1 cellular context compared by ENCODE assay signal in the genomic region with DNA sequence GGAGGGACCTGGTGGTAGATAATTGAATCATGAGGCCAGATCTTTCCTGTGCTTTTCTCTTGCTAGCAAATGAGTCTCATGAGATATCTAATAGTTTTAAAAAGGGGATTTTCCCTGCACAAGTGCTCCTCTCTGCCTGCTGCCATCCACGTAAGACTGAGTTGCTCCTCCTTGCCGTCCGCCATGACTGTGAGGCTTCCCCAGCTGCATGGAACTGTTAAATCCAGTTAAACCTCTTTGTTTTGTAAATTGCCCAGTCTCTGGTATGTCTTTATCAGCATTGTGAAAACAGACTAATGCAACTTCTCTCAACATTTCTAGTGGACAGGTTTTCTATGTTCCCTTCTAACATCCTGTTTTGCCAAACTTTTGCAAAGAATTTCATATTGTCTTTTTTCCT.
TF ChIP-seq lines count a peak whose summit lies in the region.

No MANE protein-coding gene starts in this region.

TF ChIP-seq in K562, 482 proteins besides CTCF, POLR2A, EP300 and RAD21 (continued from another document):
- TF ChIP-seq, protein P1, sequence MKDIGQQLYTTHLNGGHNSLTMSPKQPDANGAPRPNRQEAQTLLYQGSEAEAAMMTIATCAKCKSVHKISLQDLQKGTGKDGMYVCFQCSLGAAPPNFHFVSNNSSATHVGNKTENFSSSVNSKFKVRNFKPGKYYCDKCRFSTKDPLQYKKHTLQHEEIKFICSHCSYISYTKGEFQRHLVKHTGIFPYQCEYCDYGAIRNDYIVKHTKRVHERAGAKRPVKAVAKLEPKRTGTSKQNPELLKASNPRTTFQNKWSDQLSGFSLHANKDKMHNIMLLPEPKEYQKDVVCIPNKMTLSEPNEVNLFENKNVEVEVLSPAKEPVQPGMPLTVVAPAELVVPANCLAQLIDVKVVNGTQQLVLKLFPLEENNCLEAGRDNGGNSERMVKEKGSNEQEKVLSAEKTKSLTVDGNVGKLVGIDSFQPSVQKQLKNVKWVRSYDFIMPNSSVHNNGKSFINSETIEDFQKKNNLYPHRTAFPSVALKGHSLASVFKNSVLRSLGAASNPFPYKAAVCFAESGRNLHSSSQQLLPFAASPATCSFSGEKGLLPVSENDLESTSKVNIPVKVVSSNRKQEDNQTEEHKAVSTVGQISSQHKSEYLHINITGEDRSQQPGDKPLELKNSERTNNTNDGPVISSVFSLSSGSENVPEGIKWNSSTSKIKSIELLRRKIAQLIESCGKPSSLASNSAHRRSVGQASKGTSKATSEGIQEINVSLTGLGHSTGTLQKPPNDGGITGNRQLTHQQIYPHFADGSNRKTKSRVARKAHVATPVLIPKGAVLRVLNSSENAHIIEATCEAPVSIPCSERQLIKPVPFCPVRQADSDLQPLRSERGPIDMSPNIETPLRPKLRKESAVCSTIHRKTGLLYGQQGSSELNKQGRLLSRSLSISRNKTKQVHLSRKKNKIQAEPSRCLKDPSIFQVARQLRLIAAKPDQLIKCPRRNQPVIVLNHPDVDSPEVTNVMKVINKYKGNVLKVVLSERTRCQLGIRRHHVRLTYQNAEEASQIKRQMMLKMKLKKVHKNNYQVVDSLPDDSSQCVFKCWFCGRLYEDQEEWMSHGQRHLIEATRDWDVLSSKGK (CRISPR knock-in tag; IDR thresholded peaks at IDR 0.05) = no peak
- TF ChIP-seq SNIP1 (IDR thresholded peaks at IDR 0.05; ENCODE audit: low read depth) = no peak
- TF ChIP-seq ELK3 (CRISPR knock-in tag; IDR thresholded peaks at IDR 0.05) = no peak
- TF ChIP-seq SMAD3 (CRISPR knock-in tag; conservative IDR thresholded peaks at IDR 0.05) = no peak
- no peak for TF ChIP-seq KDM4B (IDR thresholded peaks at IDR 0.05; ENCODE audit: borderline replicate concordance in 2 of 2, low read depth in 1 of 2)
- TF ChIP-seq POLR2AphosphoS5 (IDR thresholded peaks at IDR 0.05; ENCODE audit: control insufficient read depth, insufficient read depth, low read depth, low read length) = no peak
- no peak for TF ChIP-seq FOS (IDR thresholded peaks at IDR 0.05; ENCODE audit: extremely low read depth, insufficient read length)
- no peak for TF ChIP-seq ZBTB7A (IDR thresholded peaks at IDR 0.05; ENCODE audit: borderline replicate concordance, control insufficient read depth, low read depth, low read length)
- TF ChIP-seq, protein P2, sequence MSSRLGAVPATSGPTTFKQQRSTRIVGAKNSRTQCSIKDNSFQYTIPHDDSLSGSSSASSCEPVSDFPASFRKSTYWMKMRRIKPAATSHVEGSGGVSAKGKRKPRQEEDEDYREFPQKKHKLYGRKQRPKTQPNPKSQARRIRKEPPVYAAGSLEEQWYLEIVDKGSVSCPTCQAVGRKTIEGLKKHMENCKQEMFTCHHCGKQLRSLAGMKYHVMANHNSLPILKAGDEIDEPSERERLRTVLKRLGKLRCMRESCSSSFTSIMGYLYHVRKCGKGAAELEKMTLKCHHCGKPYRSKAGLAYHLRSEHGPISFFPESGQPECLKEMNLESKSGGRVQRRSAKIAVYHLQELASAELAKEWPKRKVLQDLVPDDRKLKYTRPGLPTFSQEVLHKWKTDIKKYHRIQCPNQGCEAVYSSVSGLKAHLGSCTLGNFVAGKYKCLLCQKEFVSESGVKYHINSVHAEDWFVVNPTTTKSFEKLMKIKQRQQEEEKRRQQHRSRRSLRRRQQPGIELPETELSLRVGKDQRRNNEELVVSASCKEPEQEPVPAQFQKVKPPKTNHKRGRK (tag; IDR thresholded peaks at IDR 0.05) = no peak
- TF ChIP-seq SMARCB1 (IDR thresholded peaks at IDR 0.05; ENCODE audit: insufficient read length, low read depth) = no peak
- TF ChIP-seq PHB2 (IDR thresholded peaks at IDR 0.05; ENCODE audit: low read depth) = no peak
- no peak for TF ChIP-seq MYBL2 (IDR thresholded peaks at IDR 0.05; ENCODE audit: low read depth)
- TF ChIP-seq MYBL2 (CRISPR knock-in tag; IDR thresholded peaks at IDR 0.05; ENCODE audit: borderline replicate concordance) = no peak
